1 cellular context compared by ENCODE assay signal in the genomic region with DNA sequence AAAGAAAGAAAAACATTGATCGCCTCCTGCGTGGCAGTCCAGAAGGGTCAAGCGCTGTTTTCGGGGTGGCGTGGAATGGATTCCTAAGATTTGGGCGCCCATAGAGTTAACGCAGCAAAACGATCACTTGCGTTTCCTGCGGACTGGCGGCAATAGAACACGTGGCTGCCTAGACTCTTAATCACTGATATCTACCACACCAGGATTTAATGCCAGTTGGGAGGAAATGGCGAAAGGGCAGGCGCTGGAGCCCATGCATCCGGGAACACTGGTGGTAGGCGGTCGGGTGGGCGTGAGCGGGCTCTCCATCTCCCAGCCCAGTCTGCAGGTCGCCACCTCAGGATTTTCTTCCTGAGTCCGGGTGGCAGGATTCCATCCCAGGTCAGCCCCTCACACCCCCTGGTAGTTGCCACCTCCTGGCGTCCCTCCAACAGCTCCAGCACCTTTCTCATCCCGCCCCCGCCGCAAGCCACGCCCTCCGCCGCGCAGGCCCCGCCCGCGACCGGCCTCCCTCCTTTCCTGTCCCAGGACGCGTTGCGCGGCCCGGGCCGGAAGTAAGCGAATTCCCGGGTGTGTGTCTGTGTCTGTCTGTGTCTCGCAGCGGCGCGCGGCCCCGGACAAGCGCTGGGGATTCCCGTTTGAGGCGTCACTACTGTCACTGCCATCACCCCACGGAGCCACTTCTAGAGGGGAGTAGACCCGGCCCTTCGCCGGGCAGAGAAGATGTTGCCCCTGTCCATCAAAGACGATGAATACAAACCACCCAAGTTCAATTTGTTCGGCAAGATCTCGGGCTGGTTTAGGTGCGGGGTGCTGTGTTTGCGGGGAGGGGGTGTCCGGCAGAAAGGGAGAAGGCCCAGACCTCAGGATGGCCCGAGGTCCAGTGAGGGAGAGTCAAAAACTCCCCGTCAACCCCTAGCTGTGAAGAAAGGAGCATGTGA.
A peak's percentile ranks its signal among the peaks of the same experiment; 100 is the strongest.
TF ChIP-seq lines count a peak whose summit lies in the region.

A gene with protein sequence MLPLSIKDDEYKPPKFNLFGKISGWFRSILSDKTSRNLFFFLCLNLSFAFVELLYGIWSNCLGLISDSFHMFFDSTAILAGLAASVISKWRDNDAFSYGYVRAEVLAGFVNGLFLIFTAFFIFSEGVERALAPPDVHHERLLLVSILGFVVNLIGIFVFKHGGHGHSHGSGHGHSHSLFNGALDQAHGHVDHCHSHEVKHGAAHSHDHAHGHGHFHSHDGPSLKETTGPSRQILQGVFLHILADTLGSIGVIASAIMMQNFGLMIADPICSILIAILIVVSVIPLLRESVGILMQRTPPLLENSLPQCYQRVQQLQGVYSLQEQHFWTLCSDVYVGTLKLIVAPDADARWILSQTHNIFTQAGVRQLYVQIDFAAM (plus strand): TSS at position 551 of the 941 bp plus-strand sequence. CDS start 173 bp downstream, at position 724.

TF ChIP-seq in HepG2, 621 proteins besides CTCF, POLR2A, EP300 and RAD21 (continued from another document and continues in another):
- TF ChIP-seq, protein P1, sequence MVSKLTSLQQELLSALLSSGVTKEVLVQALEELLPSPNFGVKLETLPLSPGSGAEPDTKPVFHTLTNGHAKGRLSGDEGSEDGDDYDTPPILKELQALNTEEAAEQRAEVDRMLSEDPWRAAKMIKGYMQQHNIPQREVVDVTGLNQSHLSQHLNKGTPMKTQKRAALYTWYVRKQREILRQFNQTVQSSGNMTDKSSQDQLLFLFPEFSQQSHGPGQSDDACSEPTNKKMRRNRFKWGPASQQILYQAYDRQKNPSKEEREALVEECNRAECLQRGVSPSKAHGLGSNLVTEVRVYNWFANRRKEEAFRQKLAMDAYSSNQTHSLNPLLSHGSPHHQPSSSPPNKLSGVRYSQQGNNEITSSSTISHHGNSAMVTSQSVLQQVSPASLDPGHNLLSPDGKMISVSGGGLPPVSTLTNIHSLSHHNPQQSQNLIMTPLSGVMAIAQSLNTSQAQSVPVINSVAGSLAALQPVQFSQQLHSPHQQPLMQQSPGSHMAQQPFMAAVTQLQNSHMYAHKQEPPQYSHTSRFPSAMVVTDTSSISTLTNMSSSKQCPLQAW (CRISPR knock-in tag; IDR thresholded peaks at IDR 0.05): peak; percentile 74; the same call in 1 of the 2 replicates
- TF ChIP-seq, protein P2, sequence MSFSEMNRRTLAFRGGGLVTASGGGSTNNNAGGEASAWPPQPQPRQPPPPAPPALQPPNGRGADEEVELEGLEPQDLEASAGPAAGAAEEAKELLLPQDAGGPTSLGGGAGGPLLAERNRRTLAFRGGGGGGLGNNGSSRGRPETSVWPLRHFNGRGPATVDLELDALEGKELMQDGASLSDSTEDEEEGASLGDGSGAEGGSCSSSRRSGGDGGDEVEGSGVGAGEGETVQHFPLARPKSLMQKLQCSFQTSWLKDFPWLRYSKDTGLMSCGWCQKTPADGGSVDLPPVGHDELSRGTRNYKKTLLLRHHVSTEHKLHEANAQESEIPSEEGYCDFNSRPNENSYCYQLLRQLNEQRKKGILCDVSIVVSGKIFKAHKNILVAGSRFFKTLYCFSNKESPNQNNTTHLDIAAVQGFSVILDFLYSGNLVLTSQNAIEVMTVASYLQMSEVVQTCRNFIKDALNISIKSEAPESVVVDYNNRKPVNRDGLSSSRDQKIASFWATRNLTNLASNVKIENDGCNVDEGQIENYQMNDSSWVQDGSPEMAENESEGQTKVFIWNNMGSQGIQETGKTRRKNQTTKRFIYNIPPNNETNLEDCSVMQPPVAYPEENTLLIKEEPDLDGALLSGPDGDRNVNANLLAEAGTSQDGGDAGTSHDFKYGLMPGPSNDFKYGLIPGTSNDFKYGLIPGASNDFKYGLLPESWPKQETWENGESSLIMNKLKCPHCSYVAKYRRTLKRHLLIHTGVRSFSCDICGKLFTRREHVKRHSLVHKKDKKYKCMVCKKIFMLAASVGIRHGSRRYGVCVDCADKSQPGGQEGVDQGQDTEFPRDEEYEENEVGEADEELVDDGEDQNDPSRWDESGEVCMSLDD (CRISPR knock-in tag; IDR thresholded peaks at IDR 0.05; ENCODE audit: borderline replicate concordance): 0 out of 2 replicates have a peak, but pooled peaks have one; percentile 18
- TF ChIP-seq RARA (CRISPR knock-in tag; IDR thresholded peaks at IDR 0.05) (peak; percentile 10), TAF15 (IDR thresholded peaks at IDR 0.05; ENCODE audit: low read depth, low read length, poor library complexity, severe bottlenecking) (peak; percentile 58), RCOR2 (CRISPR knock-in tag; IDR thresholded peaks at IDR 0.05) (no peak), IRF2 (CRISPR knock-in tag; IDR thresholded peaks at IDR 0.05) (0 out of 2 replicates have a peak, but pooled peaks have one; percentile 24), PHF8 (CRISPR knock-in tag; IDR thresholded peaks at IDR 0.05) (peak; percentile 74), ZZZ3 (CRISPR knock-in tag; IDR thresholded peaks at IDR 0.05; ENCODE audit: borderline replicate concordance) (peak; percentile 64; the same call in 1 of the 2 replicates), NCOR1 (IDR thresholded peaks at IDR 0.05; ENCODE audit: borderline replicate concordance, low read length) (peak; percentile 3; the same call in 1 of the 2 replicates), ARID2 (CRISPR knock-in tag; IDR thresholded peaks at IDR 0.05; ENCODE audit: borderline replicate concordance) (0 out of 2 replicates have a peak, but pooled peaks have one; percentile 15), ZNF343 (CRISPR knock-in tag; IDR thresholded peaks at IDR 0.05) (no peak), POLR2G (IDR thresholded peaks at IDR 0.05; ENCODE audit: low read depth, low read length) (peak; percentile 76), KAT7 (CRISPR knock-in tag; IDR thresholded peaks at IDR 0.05; ENCODE audit: borderline replicate concordance) (peak; percentile 70; the same call in 1 of the 2 replicates), KDM2A (CRISPR knock-in tag; IDR thresholded peaks at IDR 0.05; ENCODE audit: borderline replicate concordance, low read depth) (peak; percentile 79), ZNF605 (CRISPR knock-in tag; IDR thresholded peaks at IDR 0.05) (peak; percentile 71; the same call in 1 of the 2 replicates), MAZ (IDR thresholded peaks at IDR 0.05; ENCODE audit: borderline replicate concordance, low read depth, low read length) (0 out of 2 replicates have a peak, but pooled peaks have one; percentile 21), MAZ (CRISPR knock-in tag; IDR thresholded peaks at IDR 0.05; ENCODE audit: low read depth) (peak; percentile 56), HIVEP1 (CRISPR knock-in tag; IDR thresholded peaks at IDR 0.05) (peak; percentile 90), HNRNPLL (IDR thresholded peaks at IDR 0.05; ENCODE audit: low read depth, low read length, poor library complexity, severe bottlenecking) (peak; percentile 80)
- TF ChIP-seq, protein P3, sequence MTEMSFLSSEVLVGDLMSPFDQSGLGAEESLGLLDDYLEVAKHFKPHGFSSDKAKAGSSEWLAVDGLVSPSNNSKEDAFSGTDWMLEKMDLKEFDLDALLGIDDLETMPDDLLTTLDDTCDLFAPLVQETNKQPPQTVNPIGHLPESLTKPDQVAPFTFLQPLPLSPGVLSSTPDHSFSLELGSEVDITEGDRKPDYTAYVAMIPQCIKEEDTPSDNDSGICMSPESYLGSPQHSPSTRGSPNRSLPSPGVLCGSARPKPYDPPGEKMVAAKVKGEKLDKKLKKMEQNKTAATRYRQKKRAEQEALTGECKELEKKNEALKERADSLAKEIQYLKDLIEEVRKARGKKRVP (CRISPR knock-in tag; IDR thresholded peaks at IDR 0.05): 0 out of 4 replicates have a peak, but pooled peaks of 1 of the 2 experiments have one; percentile 52
- TF ChIP-seq, protein P4, sequence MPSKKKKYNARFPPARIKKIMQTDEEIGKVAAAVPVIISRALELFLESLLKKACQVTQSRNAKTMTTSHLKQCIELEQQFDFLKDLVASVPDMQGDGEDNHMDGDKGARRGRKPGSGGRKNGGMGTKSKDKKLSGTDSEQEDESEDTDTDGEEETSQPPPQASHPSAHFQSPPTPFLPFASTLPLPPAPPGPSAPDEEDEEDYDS (CRISPR knock-in tag; IDR thresholded peaks at IDR 0.05): peak; percentile 53; the same call in 1 of the 2 replicates
- TF ChIP-seq, protein P5, sequence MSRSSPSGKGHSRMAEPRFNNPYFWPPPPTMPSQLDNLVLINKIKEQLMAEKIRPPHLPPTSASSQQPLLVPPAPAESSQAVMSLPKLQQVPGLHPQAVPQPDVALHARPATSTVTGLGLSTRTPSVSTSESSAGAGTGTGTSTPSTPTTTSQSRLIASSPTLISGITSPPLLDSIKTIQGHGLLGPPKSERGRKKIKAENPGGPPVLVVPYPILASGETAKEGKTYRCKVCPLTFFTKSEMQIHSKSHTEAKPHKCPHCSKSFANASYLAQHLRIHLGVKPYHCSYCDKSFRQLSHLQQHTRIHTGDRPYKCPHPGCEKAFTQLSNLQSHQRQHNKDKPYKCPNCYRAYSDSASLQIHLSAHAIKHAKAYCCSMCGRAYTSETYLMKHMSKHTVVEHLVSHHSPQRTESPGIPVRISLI (CRISPR knock-in tag; IDR thresholded peaks at IDR 0.05; ENCODE audit: borderline replicate concordance): no peak
- TF ChIP-seq, protein P6, sequence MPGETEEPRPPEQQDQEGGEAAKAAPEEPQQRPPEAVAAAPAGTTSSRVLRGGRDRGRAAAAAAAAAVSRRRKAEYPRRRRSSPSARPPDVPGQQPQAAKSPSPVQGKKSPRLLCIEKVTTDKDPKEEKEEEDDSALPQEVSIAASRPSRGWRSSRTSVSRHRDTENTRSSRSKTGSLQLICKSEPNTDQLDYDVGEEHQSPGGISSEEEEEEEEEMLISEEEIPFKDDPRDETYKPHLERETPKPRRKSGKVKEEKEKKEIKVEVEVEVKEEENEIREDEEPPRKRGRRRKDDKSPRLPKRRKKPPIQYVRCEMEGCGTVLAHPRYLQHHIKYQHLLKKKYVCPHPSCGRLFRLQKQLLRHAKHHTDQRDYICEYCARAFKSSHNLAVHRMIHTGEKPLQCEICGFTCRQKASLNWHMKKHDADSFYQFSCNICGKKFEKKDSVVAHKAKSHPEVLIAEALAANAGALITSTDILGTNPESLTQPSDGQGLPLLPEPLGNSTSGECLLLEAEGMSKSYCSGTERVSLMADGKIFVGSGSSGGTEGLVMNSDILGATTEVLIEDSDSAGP (CRISPR knock-in tag; IDR thresholded peaks at IDR 0.05; ENCODE audit: borderline replicate concordance): peak; percentile 58; the same call in 1 of the 2 replicates
- TF ChIP-seq, protein P7, sequence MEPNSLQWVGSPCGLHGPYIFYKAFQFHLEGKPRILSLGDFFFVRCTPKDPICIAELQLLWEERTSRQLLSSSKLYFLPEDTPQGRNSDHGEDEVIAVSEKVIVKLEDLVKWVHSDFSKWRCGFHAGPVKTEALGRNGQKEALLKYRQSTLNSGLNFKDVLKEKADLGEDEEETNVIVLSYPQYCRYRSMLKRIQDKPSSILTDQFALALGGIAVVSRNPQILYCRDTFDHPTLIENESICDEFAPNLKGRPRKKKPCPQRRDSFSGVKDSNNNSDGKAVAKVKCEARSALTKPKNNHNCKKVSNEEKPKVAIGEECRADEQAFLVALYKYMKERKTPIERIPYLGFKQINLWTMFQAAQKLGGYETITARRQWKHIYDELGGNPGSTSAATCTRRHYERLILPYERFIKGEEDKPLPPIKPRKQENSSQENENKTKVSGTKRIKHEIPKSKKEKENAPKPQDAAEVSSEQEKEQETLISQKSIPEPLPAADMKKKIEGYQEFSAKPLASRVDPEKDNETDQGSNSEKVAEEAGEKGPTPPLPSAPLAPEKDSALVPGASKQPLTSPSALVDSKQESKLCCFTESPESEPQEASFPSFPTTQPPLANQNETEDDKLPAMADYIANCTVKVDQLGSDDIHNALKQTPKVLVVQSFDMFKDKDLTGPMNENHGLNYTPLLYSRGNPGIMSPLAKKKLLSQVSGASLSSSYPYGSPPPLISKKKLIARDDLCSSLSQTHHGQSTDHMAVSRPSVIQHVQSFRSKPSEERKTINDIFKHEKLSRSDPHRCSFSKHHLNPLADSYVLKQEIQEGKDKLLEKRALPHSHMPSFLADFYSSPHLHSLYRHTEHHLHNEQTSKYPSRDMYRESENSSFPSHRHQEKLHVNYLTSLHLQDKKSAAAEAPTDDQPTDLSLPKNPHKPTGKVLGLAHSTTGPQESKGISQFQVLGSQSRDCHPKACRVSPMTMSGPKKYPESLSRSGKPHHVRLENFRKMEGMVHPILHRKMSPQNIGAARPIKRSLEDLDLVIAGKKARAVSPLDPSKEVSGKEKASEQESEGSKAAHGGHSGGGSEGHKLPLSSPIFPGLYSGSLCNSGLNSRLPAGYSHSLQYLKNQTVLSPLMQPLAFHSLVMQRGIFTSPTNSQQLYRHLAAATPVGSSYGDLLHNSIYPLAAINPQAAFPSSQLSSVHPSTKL (CRISPR knock-in tag; IDR thresholded peaks at IDR 0.05): 0 out of 2 replicates have a peak, but pooled peaks have one; percentile 36
- TF ChIP-seq, protein P8, sequence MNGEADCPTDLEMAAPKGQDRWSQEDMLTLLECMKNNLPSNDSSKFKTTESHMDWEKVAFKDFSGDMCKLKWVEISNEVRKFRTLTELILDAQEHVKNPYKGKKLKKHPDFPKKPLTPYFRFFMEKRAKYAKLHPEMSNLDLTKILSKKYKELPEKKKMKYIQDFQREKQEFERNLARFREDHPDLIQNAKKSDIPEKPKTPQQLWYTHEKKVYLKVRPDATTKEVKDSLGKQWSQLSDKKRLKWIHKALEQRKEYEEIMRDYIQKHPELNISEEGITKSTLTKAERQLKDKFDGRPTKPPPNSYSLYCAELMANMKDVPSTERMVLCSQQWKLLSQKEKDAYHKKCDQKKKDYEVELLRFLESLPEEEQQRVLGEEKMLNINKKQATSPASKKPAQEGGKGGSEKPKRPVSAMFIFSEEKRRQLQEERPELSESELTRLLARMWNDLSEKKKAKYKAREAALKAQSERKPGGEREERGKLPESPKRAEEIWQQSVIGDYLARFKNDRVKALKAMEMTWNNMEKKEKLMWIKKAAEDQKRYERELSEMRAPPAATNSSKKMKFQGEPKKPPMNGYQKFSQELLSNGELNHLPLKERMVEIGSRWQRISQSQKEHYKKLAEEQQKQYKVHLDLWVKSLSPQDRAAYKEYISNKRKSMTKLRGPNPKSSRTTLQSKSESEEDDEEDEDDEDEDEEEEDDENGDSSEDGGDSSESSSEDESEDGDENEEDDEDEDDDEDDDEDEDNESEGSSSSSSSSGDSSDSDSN (CRISPR knock-in tag; IDR thresholded peaks at IDR 0.05): peak; percentile 24; the same call in 1 of the 2 replicates
- TF ChIP-seq, protein P9, sequence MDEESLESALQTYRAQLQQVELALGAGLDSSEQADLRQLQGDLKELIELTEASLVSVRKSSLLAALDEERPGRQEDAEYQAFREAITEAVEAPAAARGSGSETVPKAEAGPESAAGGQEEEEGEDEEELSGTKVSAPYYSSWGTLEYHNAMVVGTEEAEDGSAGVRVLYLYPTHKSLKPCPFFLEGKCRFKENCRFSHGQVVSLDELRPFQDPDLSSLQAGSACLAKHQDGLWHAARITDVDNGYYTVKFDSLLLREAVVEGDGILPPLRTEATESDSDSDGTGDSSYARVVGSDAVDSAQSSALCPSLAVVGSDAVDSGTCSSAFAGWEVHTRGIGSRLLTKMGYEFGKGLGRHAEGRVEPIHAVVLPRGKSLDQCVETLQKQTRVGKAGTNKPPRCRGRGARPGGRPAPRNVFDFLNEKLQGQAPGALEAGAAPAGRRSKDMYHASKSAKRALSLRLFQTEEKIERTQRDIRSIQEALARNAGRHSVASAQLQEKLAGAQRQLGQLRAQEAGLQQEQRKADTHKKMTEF (CRISPR knock-in tag; IDR thresholded peaks at IDR 0.05): peak; percentile 46; the same call in 1 of the 2 replicates
